Comparison of ENCODE assay signal across 28 cellular contexts in genomic region chr17:66983414-66984021, GRCh38. TPM values are rescaled to one million over a fixed set of nuclear protein-coding genes. Genes with fewer than 3 reads are reported as not detected.
A peak's percentile ranks its signal among the peaks of the same experiment; 100 is the strongest.
DNase-seq lines count a peak whose midpoint lies in the region; ATAC-seq, FAIRE-seq and TF ChIP-seq lines count a peak whose summit lies in the region.
"Had no signal": no experiment of that assay in that cellular context is flagged by ENCODE, and none has a peak within 500 bp of the region (broad histone marks: within the 10 kb centered on the region; RNA-seq: fewer than 3 reads in every experiment).

No MANE protein-coding gene starts in this region.

- H2BK12ac ChIP-seq in mesenchymal stem cell (ENCODE audit: low read length in 2 of 2) = no peak overlapping the region

- peaks cover 5% of the 10 kb centered on the region for H3K36me3 Mint-ChIP-seq in astrocyte (ENCODE audit: low read depth, unreplicated experiment)
- H3K36me3 Mint-ChIP-seq: activated naive CD8-positive, alpha-beta T cell treated with anti-CD3 and anti-CD28 coated beads, Interleukin-2, amount 10 ng/mL, durations not matched to agents 7 days and 5 days; CD4-positive, CD25-positive, alpha-beta regulatory T cell had no signal

- H2AFZ ChIP-seq in astrocyte (ENCODE audit: low read depth, low read length) (no peak overlapping the region), mesenchymal stem cell (ENCODE audit: low read depth, low read length) (no peak overlapping the region)
- H2AFZ ChIP-seq: hepatocyte had no signal

- no peak overlapping the region for H2BK120ac ChIP-seq in mesenchymal stem cell (ENCODE audit: low read depth, low read length)

- peak overlapping the region; percentile 77 for H3K4me2 ChIP-seq in BLaER1
- peak overlapping the region; percentile 50 for H3K4me2 ChIP-seq in astrocyte (ENCODE audit: low read length)
- H3K4me2 ChIP-seq in mesenchymal stem cell (ENCODE audit: low read length, poor library complexity, severe bottlenecking) = no peak overlapping the region
- H3K4me2 ChIP-seq: hepatocyte, KMS-11, smooth muscle cell had no signal

- no peak overlapping the region for H3K4me3 Mint-ChIP-seq in astrocyte (ENCODE audit: unreplicated experiment)
- H3K4me3 Mint-ChIP-seq: activated CD4-positive, alpha-beta T cell treated with anti-CD3 and anti-CD28 coated beads, Interleukin-2, amount 10 ng/mL, durations not matched to agents 7 days and 5 days; activated naive CD8-positive, alpha-beta T cell treated with anti-CD3 and anti-CD28 coated beads, Interleukin-2, amount 10 ng/mL, durations not matched to agents 7 days and 5 days; CD4-positive, CD25-positive, alpha-beta regulatory T cell; T-helper 17 cell had no signal

- H4K20me1 ChIP-seq in BLaER1 (no peaks in the 10 kb centered on the region), astrocyte (ENCODE audit: insufficient read depth, low read length) (no peaks in the 10 kb centered on the region)

- H3K14ac ChIP-seq in mesenchymal stem cell (ENCODE audit: low read length in 2 of 2) = no peak overlapping the region

- peak overlapping the region; percentile 31 for H4K8ac ChIP-seq in mesenchymal stem cell (ENCODE audit: low read length)

- H3K4me3 ChIP-seq in BLaER1 (no peak overlapping the region), astrocyte (ENCODE audit: insufficient read depth, low read depth, low read length) (no peak overlapping the region), mesenchymal stem cell (ENCODE audit: insufficient read depth in 1 of 2, low read depth in 1 of 2, low read length in 2 of 2) (no peak overlapping the region)
- H3K4me3 ChIP-seq: body of pancreas, hepatocyte, smooth muscle cell had no signal

- DNase-seq in H4 (ENCODE audit: low spot score) (peak; percentile 38), astrocyte (ENCODE audit: low read depth) (no peak), mesenchymal stem cell (no peak), substantia nigra (lab: John Stamatoyannopoulos, UW) (no peak)
- DNase-seq: activated CD4-positive, alpha-beta T cell treated with anti-CD3 and anti-CD28 coated beads, Interleukin-2, amount 10 ng/mL, durations not matched to agents 7 days and 5 days; activated CD8-positive, alpha-beta memory T cell treated with anti-CD3 and anti-CD28 coated beads, Interleukin-2, amount 50 U/mL, for 48 hours; activated naive CD8-positive, alpha-beta T cell treated with anti-CD3 and anti-CD28 coated beads, Interleukin-2, amount 10 ng/mL, durations not matched to agents 7 days and 5 days; body of pancreas; CD4-positive, CD25-positive, alpha-beta regulatory T cell; effector memory CD4-positive, alpha-beta T cell; foreskin melanocyte; NCI-H146; NCI-H524; retina; stimulated activated CD4-positive, alpha-beta T cell treated with anti-CD3 and anti-CD28 coated beads, Interleukin-2, amount 100 ng/mL, for 24 hours; T-helper 17 cell had no signal

- H3K9me3 Mint-ChIP-seq in astrocyte (ENCODE audit: unreplicated experiment) = peaks cover 6% of the 10 kb centered on the region
- H3K9me3 Mint-ChIP-seq: activated CD4-positive, alpha-beta T cell treated with anti-CD3 and anti-CD28 coated beads, Interleukin-2, amount 10 ng/mL, durations not matched to agents 7 days and 5 days; activated naive CD8-positive, alpha-beta T cell treated with anti-CD3 and anti-CD28 coated beads, Interleukin-2, amount 10 ng/mL, durations not matched to agents 7 days and 5 days had no signal

- H3K9ac ChIP-seq in BLaER1 = no peak overlapping the region
- H3K9ac ChIP-seq in astrocyte (ENCODE audit: low read length) = no peak overlapping the region
- H3K9ac ChIP-seq in mesenchymal stem cell (ENCODE audit: low read length) = no peak overlapping the region
- H3K9ac ChIP-seq: KMS-11 had no signal

- H2BK5ac ChIP-seq in mesenchymal stem cell (ENCODE audit: low read depth, low read length, poor library complexity, severe bottlenecking) = no peak overlapping the region

- H4K91ac ChIP-seq in mesenchymal stem cell (ENCODE audit: low read length) = no peak overlapping the region

- peaks cover 31% of the 10 kb centered on the region for H3K27me3 Mint-ChIP-seq in astrocyte (ENCODE audit: low read depth, unreplicated experiment)

- H3K9me3 ChIP-seq in BLaER1 (no peaks in the 10 kb centered on the region; the same call in 1 of the 2 replicates), astrocyte (ENCODE audit: insufficient read depth, low read depth, low read length) (no peaks in the 10 kb centered on the region), mesenchymal stem cell (ENCODE audit: control insufficient read depth, low read length) (no peaks in the 10 kb centered on the region)
- H3K9me3 ChIP-seq: body of pancreas had no signal

- FAIRE-seq in astrocyte (lab: Jason Lieb, UNC) = no peak
- FAIRE-seq: GM19239 had no signal

- no peak overlapping the region for H2BK15ac ChIP-seq in mesenchymal stem cell (ENCODE audit: low read depth, poor library complexity, severe bottlenecking)

- ATAC-seq in HG03159 (IDR thresholded peaks at IDR 0.05; ENCODE audit: unreplicated experiment) (no peak), GM19455 (IDR thresholded peaks at IDR 0.05; ENCODE audit: unreplicated experiment) (no peak)
- ATAC-seq: body of pancreas, left lobe of liver, T-helper 17 cell had no signal

- no peak overlapping the region for H2AK5ac ChIP-seq in mesenchymal stem cell (ENCODE audit: low read length, severe bottlenecking)

- H3K4me1 Mint-ChIP-seq in astrocyte (ENCODE audit: low read depth, unreplicated experiment) = peaks cover 3% of the 10 kb centered on the region

- TF ChIP-seq CTCF in astrocyte (IDR thresholded peaks at IDR 0.05; ENCODE audit: insufficient read depth, low read depth, low read length) = no peak

- H3K27me3 ChIP-seq in BLaER1 (0 out of 2 replicates have a peak, but pooled peaks cover 4% of the 10 kb centered on the region), astrocyte (ENCODE audit: insufficient read depth, low read length) (peaks cover 27% of the 10 kb centered on the region), mesenchymal stem cell (ENCODE audit: control insufficient read depth in 1 of 2, insufficient read depth in 1 of 2, low read length in 2 of 2) (peaks cover 60 to 79% of the 10 kb centered on the region in 2 experiments)
- H3K27me3 ChIP-seq: body of pancreas had no signal

- H3K4me1 ChIP-seq in BLaER1 = peaks cover 55% of the 10 kb centered on the region
- H3K4me1 ChIP-seq in astrocyte (ENCODE audit: insufficient read depth, low read length) = peaks cover 7% of the 10 kb centered on the region
- H3K4me1 ChIP-seq in mesenchymal stem cell (ENCODE audit: control insufficient read depth, insufficient read depth, low read depth, low read length) = no peaks in the 10 kb centered on the region
- H3K4me1 ChIP-seq: body of pancreas had no signal

- 85% methylated on average over 13 of the region's 14 CpGs for WGBS in mesenchymal stem cell

- no peak overlapping the region for H3K18ac ChIP-seq in mesenchymal stem cell (ENCODE audit: low read depth in 1 of 2, low read length in 2 of 2)

- H3K36me3 ChIP-seq in BLaER1 = 0 out of 2 replicates have a peak, but pooled peaks cover 3% of the 10 kb centered on the region
- H3K36me3 ChIP-seq in astrocyte (ENCODE audit: insufficient read depth, low read length) = no peaks in the 10 kb centered on the region
- H3K36me3 ChIP-seq in mesenchymal stem cell (ENCODE audit: control insufficient read depth in 1 of 2, insufficient read depth in 2 of 2, low read depth in 1 of 2, low read length in 2 of 2) = no peaks in the 10 kb centered on the region

- H3K4ac ChIP-seq in mesenchymal stem cell (ENCODE audit: low read depth in 1 of 2, low read length in 2 of 2) = no peak overlapping the region

- no peaks in the 10 kb centered on the region for H3K79me1 ChIP-seq in mesenchymal stem cell (replicated peaks; ENCODE audit: low read length, poor library complexity, severe bottlenecking)

- H3K27ac Mint-ChIP-seq in astrocyte (ENCODE audit: unreplicated experiment) = no peak overlapping the region
- H3K27ac Mint-ChIP-seq: activated CD4-positive, alpha-beta T cell treated with anti-CD3 and anti-CD28 coated beads, Interleukin-2, amount 10 ng/mL, durations not matched to agents 7 days and 5 days; activated naive CD8-positive, alpha-beta T cell treated with anti-CD3 and anti-CD28 coated beads, Interleukin-2, amount 10 ng/mL, durations not matched to agents 7 days and 5 days; CD4-positive, CD25-positive, alpha-beta regulatory T cell; T-helper 17 cell had no signal

- H3K27ac ChIP-seq in BLaER1 (no peak overlapping the region), astrocyte (ENCODE audit: low read depth, low read length) (no peak overlapping the region), mesenchymal stem cell (ENCODE audit: low read length, poor library complexity, severe bottlenecking) (no peak overlapping the region), substantia nigra (ENCODE audit: low read depth, low read length, poor library complexity, severe bottlenecking) (no peak overlapping the region)
- H3K27ac ChIP-seq: body of pancreas, hepatocyte, KMS-11, VCaP had no signal

- no peaks in the 10 kb centered on the region for H3K79me2 ChIP-seq in astrocyte (ENCODE audit: insufficient read depth, low read length)
- H3K79me2 ChIP-seq: hepatocyte had no signal

- no peak overlapping the region for H3K23ac ChIP-seq in mesenchymal stem cell (ENCODE audit: low read length in 2 of 2)

RNA-seq across cellular contexts. Expression of gene CACNG4, which starts 19.0 kb away (rescaled TPM):
- total RNA-seq in H4 (2014; rRNA removed; shearing (Covaris generic)) = 2.3 and 2.4 TPM in 2 replicates
- 1.3 and 5.8 TPM in 2 replicates for total RNA-seq in astrocyte
- 0.04 TPM for polyA plus RNA-seq in mesenchymal stem cell (2013, experiment 1 of 2)
- 0.03 TPM for polyA plus RNA-seq in mesenchymal stem cell (2013, experiment 2 of 2)
- total RNA-seq: activated CD4-positive, alpha-beta T cell treated with anti-CD3 and anti-CD28 coated beads, Interleukin-2, amount 10 ng/mL, durations not matched to agents 7 days and 5 days; activated naive CD8-positive, alpha-beta T cell treated with anti-CD3 and anti-CD28 coated beads, Interleukin-2, amount 10 ng/mL, durations not matched to agents 7 days and 5 days; CD4-positive, CD25-positive, alpha-beta regulatory T cell; mesenteric fat pad; osteoblast; subcutaneous adipose tissue; T-helper 17 cell had no signal
- polyA plus RNA-seq: CD4-positive, CD25-positive, alpha-beta regulatory T cell had no signal
